ENCODE assay signal across 21 cellular contexts in the genomic region with DNA sequence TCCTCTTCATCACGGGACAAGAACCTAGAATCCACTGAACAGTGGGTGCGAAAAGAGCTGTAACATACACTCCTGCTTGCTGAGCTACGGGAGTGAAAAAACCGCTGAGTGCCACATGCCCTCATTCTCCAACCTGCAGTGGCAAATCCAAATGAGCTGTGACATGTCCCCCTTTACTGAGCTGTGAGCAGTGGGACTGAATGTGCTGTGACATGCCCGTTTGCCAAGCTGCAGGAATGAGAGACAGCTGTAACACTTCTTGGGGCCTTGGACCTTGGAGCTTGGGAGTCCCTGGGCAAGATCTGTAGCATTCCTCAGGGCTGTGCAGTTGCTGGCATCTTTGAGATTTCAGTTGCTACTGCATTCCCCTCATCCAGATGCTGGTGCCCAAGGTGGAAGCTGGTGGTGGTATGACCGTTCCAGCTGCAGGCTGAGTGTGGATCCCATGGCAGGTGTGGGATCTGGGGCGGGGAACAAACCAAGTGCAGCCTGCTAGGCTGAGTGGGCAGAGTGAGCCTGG.
"Had no signal": no experiment of that assay in that cellular context is flagged by ENCODE, and none has a peak within 500 bp of the region (broad histone marks: within the 10 kb centered on the region; RNA-seq: fewer than 3 reads in every experiment).

No MANE protein-coding gene starts in this region.

- H3K9me3 ChIP-seq: colonic mucosa, lower lobe of right lung, prostate gland, sigmoid colon, thoracic aorta, upper lobe of right lung, uterus had no signal

- H3K4me3 ChIP-seq: colonic mucosa, esophagus squamous epithelium, lower lobe of right lung, mucosa of descending colon, prostate gland, sigmoid colon, skin epidermis, spleen, thoracic aorta, tibial nerve, upper lobe of right lung, uterus had no signal

- H2AFZ ChIP-seq: parathyroid adenoma had no signal

- H3K36me3 ChIP-seq: colonic mucosa, esophagus squamous epithelium, lower lobe of right lung, prostate gland, sigmoid colon, spleen, thoracic aorta, tibial nerve, upper lobe of right lung, uterus had no signal

- H3K79me2 ChIP-seq: parathyroid adenoma had no signal

- DNase-seq: colonic mucosa; effector CD8-positive, alpha-beta T cell; endodermal cell; erythroblast; esophagus squamous epithelium; left ventricle myocardium superior; lower lobe of right lung; mucosa of descending colon; naive B cell; right cardiac atrium; sigmoid colon; spleen; stimulated activated CD4-positive, alpha-beta T cell treated with anti-CD3 and anti-CD28 coated beads, Interleukin-4, amount 100 ng/mL, for 4 hours; stimulated activated naive CD8-positive, alpha-beta T cell treated with anti-CD3 and anti-CD28 coated beads, Interleukin-15, Interleukin-2, amounts not matched to agents 100 U/mL and 50 U/mL, for 24 hours; upper lobe of right lung; uterus had no signal

- H3K27ac ChIP-seq: colonic mucosa, esophagus squamous epithelium, lower lobe of right lung, parathyroid adenoma, prostate gland, sigmoid colon, skin epidermis, spleen, thoracic aorta, tibial nerve, upper lobe of right lung, uterus had no signal

- H3K9ac ChIP-seq: parathyroid adenoma had no signal

- H3K4me1 ChIP-seq: colonic mucosa, lower lobe of right lung, parathyroid adenoma, prostate gland, sigmoid colon, spleen, tibial nerve, upper lobe of right lung, uterus had no signal

- H3K27me3 ChIP-seq: colonic mucosa, esophagus squamous epithelium, sigmoid colon, spleen, tibial nerve, upper lobe of right lung, uterus had no signal
